ENCODE assay signal across 8 cellular contexts in genomic region chr3:169812124-169812843, GRCh38. TPM values are rescaled to one million over a fixed set of nuclear protein-coding genes. Genes with fewer than 3 reads are reported as not detected.
DNase-seq lines count a peak whose midpoint lies in the region; ATAC-seq and TF ChIP-seq lines count a peak whose summit lies in the region.

No MANE protein-coding gene starts in this region.

- H3K4me1 ChIP-seq in iPS-15b (ENCODE audit: control insufficient read depth, insufficient read depth, low read length): peaks cover 7% of the 10 kb centered on the region

- H3K9ac ChIP-seq in SU-DHL-6 (ENCODE audit: low read length) (peak overlapping the region; percentile 39), iPS-15b (ENCODE audit: low read depth, low read length) (peak overlapping the region; percentile 66)

- in situ Hi-C loops in KBM-7 (cut with MboI; ENCODE audit: low pct_unique_long_range_greater_than_20kb, low sequenced_read_pairs): no loop called here

- intact Hi-C loops in sciatic nerve (cut with DNase I): no loop called here

- H3K79me2 ChIP-seq in SU-DHL-6 (ENCODE audit: insufficient read depth, low read length): no peaks in the 10 kb centered on the region

- peak overlapping the region; percentile 36 for H3K4me3 ChIP-seq in SU-DHL-6 (ENCODE audit: insufficient read depth, low read length, poor library complexity, severe bottlenecking)
- peak overlapping the region; percentile 82 for H3K4me3 ChIP-seq in iPS-15b (ENCODE audit: low read depth, low read length)

- no peaks in the 10 kb centered on the region for H4K20me1 ChIP-seq in SU-DHL-6 (ENCODE audit: low read depth, low read length)

- H3K9me2 ChIP-seq in SU-DHL-6 (replicated peaks; ENCODE audit: insufficient read depth, low read length): no peaks in the 10 kb centered on the region

- TF ChIP-seq CTCF in SU-DHL-6 (IDR thresholded peaks at IDR 0.05; ENCODE audit: insufficient read depth, low read length, poor library complexity, severe bottlenecking): no peak

- H3F3A ChIP-seq in SU-DHL-6 (ENCODE audit: insufficient read depth): peaks cover 9% of the 10 kb centered on the region; the same call in 1 of the 2 replicates

- H2AFZ ChIP-seq in SU-DHL-6 (ENCODE audit: low read depth, low read length, severe bottlenecking): peak overlapping the region; percentile 78

- no peaks in the 10 kb centered on the region for H3K36me3 ChIP-seq in SU-DHL-6 (ENCODE audit: low read length)
- no peaks in the 10 kb centered on the region for H3K36me3 ChIP-seq in iPS-15b (ENCODE audit: control insufficient read depth, insufficient read depth, low read length)

- H3K27me3 ChIP-seq in SU-DHL-6 (ENCODE audit: low read length): no peaks in the 10 kb centered on the region
- H3K27me3 ChIP-seq in iPS-15b (ENCODE audit: control insufficient read depth, insufficient read depth, low read length): peaks cover 21% of the 10 kb centered on the region

- H3K9me3 ChIP-seq in SU-DHL-6 (ENCODE audit: insufficient read depth, low read length) (no peaks in the 10 kb centered on the region), iPS-15b (ENCODE audit: control insufficient read depth, insufficient read depth, low read length) (no peaks in the 10 kb centered on the region)

- H3K4me2 ChIP-seq in SU-DHL-6 (ENCODE audit: low read depth, low read length, poor library complexity, severe bottlenecking): peak overlapping the region; percentile 62

- H3K27ac ChIP-seq in SU-DHL-6 (ENCODE audit: low read depth, low read length): no peak overlapping the region

- ATAC-seq in GM21576 (IDR thresholded peaks at IDR 0.05; ENCODE audit: unreplicated experiment): peak; percentile 58
- peak; percentile 93 for ATAC-seq in sciatic nerve

- DNase-seq in EH (ENCODE audit: low read depth) (peak; percentile 77), KBM-7 (peak; percentile 75), astrocyte of the hippocampus (ENCODE audit: low read depth, low spot score) (peak; percentile 85), sciatic nerve (ENCODE audit: low spot score) (peak; percentile 79), 8988T (no peak)

RNA-seq across cellular contexts. Expression of gene LRRIQ4, which starts 0.4 kb away (rescaled TPM):
- not detected for total RNA-seq in sciatic nerve

RNA-seq across cellular contexts. Expression of gene LRRC34, which starts 0.4 kb away (rescaled TPM):
- total RNA-seq in sciatic nerve: 4.7 TPM

RNA-seq across cellular contexts. Expression of gene MYNN, which starts 39.1 kb away (rescaled TPM):
- 19.9 TPM for total RNA-seq in sciatic nerve

RNA-seq across cellular contexts. Expression of gene ACTRT3, which starts 42.9 kb away (rescaled TPM):
- total RNA-seq in sciatic nerve: 2.3 TPM

RNA-seq across cellular contexts. Expression of gene TERC, which starts 47.4 kb away (rescaled TPM):
- total RNA-seq in sciatic nerve: 6.3 TPM
